In genomic region chr2:179556425-179556824, GRCh38 we compare ENCODE assay signal across 20 cellular contexts.
"Had no signal": no experiment of that assay in that cellular context is flagged by ENCODE, and none has a peak within 500 bp of the region (broad histone marks: within the 10 kb centered on the region; RNA-seq: fewer than 3 reads in every experiment).

No MANE protein-coding gene starts in this region.

- ATAC-seq: esophagus mucosa; heart right ventricle; left lobe of liver; natural killer cell; stimulated activated effector memory CD8-positive, alpha-beta T cell treated with anti-CD3 and anti-CD28 coated beads, Interleukin-12 subunit alpha, Interleukin-12 subunit beta, amount 100 ng/mL, for 72 hours; stimulated activated naive CD8-positive, alpha-beta T cell treated with anti-CD3 and anti-CD28 coated beads, Interleukin-15, Interleukin-2, amounts not matched to agents 100 U/mL and 50 U/mL, for 24 hours; upper lobe of right lung had no signal

- H3K9ac ChIP-seq: parathyroid adenoma had no signal

- H3K4me1 ChIP-seq: parathyroid adenoma, sigmoid colon, suprapubic skin, thyroid gland, upper lobe of right lung had no signal

- H3K9me3 Mint-ChIP-seq: central memory CD8-positive, alpha-beta T cell had no signal

- H3K4me3 Mint-ChIP-seq: central memory CD8-positive, alpha-beta T cell; natural killer cell; stimulated activated effector memory CD8-positive, alpha-beta T cell treated with anti-CD3 and anti-CD28 coated beads, Interleukin-12 subunit alpha, Interleukin-12 subunit beta, amount 100 ng/mL, for 72 hours had no signal

- H3K36me3 Mint-ChIP-seq: natural killer cell; stimulated activated effector memory CD8-positive, alpha-beta T cell treated with anti-CD3 and anti-CD28 coated beads, Interleukin-12 subunit alpha, Interleukin-12 subunit beta, amount 100 ng/mL, for 72 hours had no signal

- H3K27ac Mint-ChIP-seq: natural killer cell; stimulated activated effector memory CD8-positive, alpha-beta T cell treated with anti-CD3 and anti-CD28 coated beads, Interleukin-12 subunit alpha, Interleukin-12 subunit beta, amount 100 ng/mL, for 72 hours had no signal

- DNase-seq: cortex of kidney; dorsolateral prefrontal cortex; effector CD8-positive, alpha-beta T cell; heart right ventricle; hypothalamus; mammary epithelial cell; natural killer cell; occipital lobe; sigmoid colon; stimulated activated CD4-positive, alpha-beta T cell treated with anti-CD3 and anti-CD28 coated beads, Interleukin-2, amount 100 ng/mL, for 48 hours; stimulated activated naive CD8-positive, alpha-beta T cell treated with anti-CD3 and anti-CD28 coated beads, Interleukin-15, Interleukin-2, amounts not matched to agents 100 U/mL and 50 U/mL, for 24 hours; thyroid gland; upper lobe of right lung had no signal

- H3K27ac ChIP-seq: dorsolateral prefrontal cortex, parathyroid adenoma, sigmoid colon, suprapubic skin, thyroid gland, upper lobe of right lung had no signal

- H3K4me3 ChIP-seq: sigmoid colon, smooth muscle cell, suprapubic skin, thyroid gland, upper lobe of right lung had no signal

- H3K27me3 Mint-ChIP-seq: central memory CD8-positive, alpha-beta T cell had no signal

- H3K4me1 Mint-ChIP-seq: central memory CD8-positive, alpha-beta T cell; natural killer cell; stimulated activated effector memory CD8-positive, alpha-beta T cell treated with anti-CD3 and anti-CD28 coated beads, Interleukin-12 subunit alpha, Interleukin-12 subunit beta, amount 100 ng/mL, for 72 hours had no signal

- H3K9me3 ChIP-seq: sigmoid colon, suprapubic skin, thyroid gland, upper lobe of right lung had no signal

- H3K36me3 ChIP-seq: heart right ventricle, sigmoid colon, suprapubic skin, thyroid gland, upper lobe of right lung had no signal

- H3K27me3 ChIP-seq: dorsolateral prefrontal cortex, heart right ventricle, sigmoid colon, suprapubic skin, thyroid gland, upper lobe of right lung had no signal
